ENCODE assay signal across 8 cellular contexts in the genomic region with DNA sequence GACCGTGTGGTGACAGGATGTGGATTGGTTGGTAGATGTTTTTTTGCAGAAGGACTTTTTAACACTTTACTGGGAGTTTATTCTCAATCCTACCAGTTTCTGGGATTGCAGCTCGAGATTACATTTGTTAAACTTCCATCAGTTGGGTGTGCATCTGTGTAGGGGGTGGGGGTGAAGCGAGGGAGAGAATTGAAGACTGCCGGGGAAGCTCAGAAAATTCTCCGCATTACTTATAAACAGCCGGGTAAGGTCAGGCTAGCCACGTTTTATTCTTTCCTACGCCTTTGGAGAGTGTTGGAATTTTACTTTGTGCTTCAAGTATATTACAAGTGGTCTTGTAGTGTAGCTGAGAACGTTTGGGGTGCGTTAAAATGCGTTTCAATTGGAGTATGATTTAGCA. TPM values are rescaled to one million over a fixed set of nuclear protein-coding genes. Genes with fewer than 3 reads are reported as not detected.
DNase-seq lines count a peak whose midpoint lies in the region; ATAC-seq, FAIRE-seq and TF ChIP-seq lines count a peak whose summit lies in the region.

No MANE protein-coding gene starts in this region.

- peaks cover 9% of the 10 kb centered on the region for H3K36me3 Mint-ChIP-seq in CD8-positive, alpha-beta T cell

- no peak for TF ChIP-seq CTCF in CD8-positive, alpha-beta T cell (IDR thresholded peaks at IDR 0.05)
- TF ChIP-seq CTCF in Loucy (conservative IDR thresholded peaks at IDR 0.05; ENCODE audit: low read length) = no peak
- no peak for TF ChIP-seq CTCF in neural cell (IDR thresholded peaks at IDR 0.05; ENCODE audit: poor library complexity, severe bottlenecking)

- FAIRE-seq in GM19239 (lab: Jason Lieb, UNC) = no peak

- H2AFZ ChIP-seq in Loucy (ENCODE audit: low read length) = peak overlapping the region; percentile 86
- no peak overlapping the region for H2AFZ ChIP-seq in neural cell (ENCODE audit: low read depth, low read length)

- CTCF ChIA-PET in CD8-positive, alpha-beta T cell (lab: Charles Lee) = interaction anchor here (1.0 to 1.8 kb wide), 3 partner anchors 91 to 94 kb away, joined by 3 to 4 read pairs (median 3); no protein-coding TSS in a partner anchor

- no peaks in the 10 kb centered on the region for H3K36me3 ChIP-seq in CD8-positive, alpha-beta T cell (ENCODE audit: insufficient read depth, low read length)
- H3K36me3 ChIP-seq in Loucy (ENCODE audit: insufficient read depth, low read length) (no peaks in the 10 kb centered on the region), duodenal mucosa (ENCODE audit: control insufficient read depth in 1 of 2, insufficient read depth in 2 of 2, low read length in 2 of 2) (no peaks in the 10 kb centered on the region), neural cell (ENCODE audit: insufficient read depth, low read length) (no peaks in the 10 kb centered on the region)

- H4K20me1 ChIP-seq in Loucy (ENCODE audit: insufficient read depth, low read length, poor library complexity, severe bottlenecking) (peaks cover 44% of the 10 kb centered on the region), neural cell (ENCODE audit: insufficient read depth) (no peaks in the 10 kb centered on the region)

- no peaks in the 10 kb centered on the region for H3K9me3 Mint-ChIP-seq in CD8-positive, alpha-beta T cell

- H3K4me2 ChIP-seq in Loucy (ENCODE audit: low read depth, low read length, poor library complexity, severe bottlenecking) (peak overlapping the region; percentile 84), neural cell (ENCODE audit: low read length) (peak overlapping the region; percentile 71)

- no peaks in the 10 kb centered on the region for H3F3A ChIP-seq in Loucy (ENCODE audit: low read depth)
- no peaks in the 10 kb centered on the region for H3F3A ChIP-seq in neural cell (ENCODE audit: insufficient read depth, low read length, poor library complexity, severe bottlenecking)

- H3K4me1 ChIP-seq in CD8-positive, alpha-beta T cell (ENCODE audit: insufficient read depth, low read length) = peaks cover 31% of the 10 kb centered on the region
- H3K4me1 ChIP-seq in Loucy (ENCODE audit: insufficient read depth, low read length, poor library complexity, severe bottlenecking) (peaks cover 58% of the 10 kb centered on the region), duodenal mucosa (ENCODE audit: control insufficient read depth in 1 of 2, insufficient read depth in 2 of 2, low read length in 2 of 2) (peaks cover 13 to 29% of the 10 kb centered on the region in 2 donors)

- peak overlapping the region; percentile 90 for H3K27ac Mint-ChIP-seq in CD8-positive, alpha-beta T cell

- no peak for TF ChIP-seq RAD21 in neural cell (conservative IDR thresholded peaks at IDR 0.05)

- H3K4me3 ChIP-seq in CD8-positive, alpha-beta T cell (ENCODE audit: low read depth, low read length) = peak overlapping the region; percentile 70
- H3K4me3 ChIP-seq in Loucy (ENCODE audit: low read length, poor library complexity, severe bottlenecking) (peak overlapping the region; percentile 93), duodenal mucosa (ENCODE audit: low read depth in 1 of 2, low read length in 2 of 2) (peak overlapping the region; percentile 74 to 88), neural cell (ENCODE audit: low read length) (peak overlapping the region; percentile 78)

- H3K27me3 ChIP-seq in CD8-positive, alpha-beta T cell (ENCODE audit: insufficient read depth, low read length) = no peaks in the 10 kb centered on the region
- peaks cover 30% of the 10 kb centered on the region for H3K27me3 ChIP-seq in Loucy (ENCODE audit: insufficient read depth, low read length, poor library complexity, severe bottlenecking)
- peaks cover 5 to 29% of the 10 kb centered on the region in 2 donors for H3K27me3 ChIP-seq in duodenal mucosa (ENCODE audit: control insufficient read depth in 1 of 2, insufficient read depth in 2 of 2, low read length in 2 of 2)
- H3K27me3 ChIP-seq in neural cell (ENCODE audit: insufficient read depth, low read depth, low read length) = no peaks in the 10 kb centered on the region

- H3K9ac ChIP-seq in Loucy (ENCODE audit: low read depth, low read length, poor library complexity, severe bottlenecking) = peak overlapping the region; percentile 74
- H3K9ac ChIP-seq in duodenal mucosa (ENCODE audit: low read depth in 1 of 2, low read length in 2 of 2) = peak overlapping the region; percentile 55 to 61
- H3K9ac ChIP-seq in neural cell (ENCODE audit: low read length) = peak overlapping the region; percentile 45

- H3K9me3 ChIP-seq in CD8-positive, alpha-beta T cell (ENCODE audit: low read length) = no peaks in the 10 kb centered on the region
- no peaks in the 10 kb centered on the region for H3K9me3 ChIP-seq in Loucy (ENCODE audit: insufficient read depth, low read depth, low read length)
- H3K9me3 ChIP-seq in duodenal mucosa (ENCODE audit: control insufficient read depth in 1 of 2, low read length in 2 of 2) = no peaks in the 10 kb centered on the region
- no peaks in the 10 kb centered on the region for H3K9me3 ChIP-seq in neural cell (ENCODE audit: low read length)

- peak overlapping the region; percentile 94 for H3K4me3 Mint-ChIP-seq in CD8-positive, alpha-beta T cell

- TF ChIP-seq EP300 in neural cell (conservative IDR thresholded peaks at IDR 0.05; ENCODE audit: poor library complexity, severe bottlenecking) = no peak

- intact Hi-C loops in CD8-positive, alpha-beta T cell (cut with DNase I, micrococcal nuclease) = loop anchor here (5.0 to 10.0 kb wide), 9 partner anchors 338 to 1390 kb away; a partner anchor contains a TSS

- H3K27ac ChIP-seq in CD8-positive, alpha-beta T cell (ENCODE audit: low read depth, low read length) = peak overlapping the region; percentile 49
- H3K27ac ChIP-seq in duodenal mucosa (ENCODE audit: low read depth, low read length) = no peak overlapping the region
- no peak overlapping the region for H3K27ac ChIP-seq in neural cell (ENCODE audit: low read length)

- H3K9me2 ChIP-seq in Loucy (replicated peaks; ENCODE audit: low read depth, low read length) (no peaks in the 10 kb centered on the region), neural cell (ENCODE audit: insufficient read depth, low read length) (no peaks in the 10 kb centered on the region)

- H3K79me2 ChIP-seq in Loucy (ENCODE audit: insufficient read depth, low read length) (peaks cover 54% of the 10 kb centered on the region), neural cell (replicated peaks; ENCODE audit: insufficient read depth, low read length) (peaks cover 17% of the 10 kb centered on the region)

- peaks cover 49% of the 10 kb centered on the region for H3K4me1 Mint-ChIP-seq in CD8-positive, alpha-beta T cell (ENCODE audit: low read depth)

- no peak for DNase-seq in CD8-positive, alpha-beta T cell
- no peak for DNase-seq in H4 (ENCODE audit: low spot score)
- DNase-seq in foreskin melanocyte = no peak
- DNase-seq in GM19239 (ENCODE audit: insufficient read length, low spot score) = no peak

- no peak for ATAC-seq in CD8-positive, alpha-beta T cell
- no peak for ATAC-seq in GM19023 (IDR thresholded peaks at IDR 0.05; ENCODE audit: unreplicated experiment)

- H3K27me3 Mint-ChIP-seq in CD8-positive, alpha-beta T cell (ENCODE audit: low read depth) = no peaks in the 10 kb centered on the region

- POLR2A ChIA-PET in CD8-positive, alpha-beta T cell (lab: Charles Lee) = interaction anchor here (1.9 kb wide), 1 partner anchor 551 kb away, joined by 5 read pairs; no protein-coding TSS in a partner anchor

TF ChIP-seq in neural cell, 6 proteins besides CTCF, POLR2A, EP300 and RAD21:
- no peak for TF ChIP-seq MXI1 (conservative IDR thresholded peaks at IDR 0.05; ENCODE audit: poor library complexity, severe bottlenecking)
- TF ChIP-seq SMC3 (conservative IDR thresholded peaks at IDR 0.05; ENCODE audit: poor library complexity) = no peak
- TF ChIP-seq, protein P1, sequence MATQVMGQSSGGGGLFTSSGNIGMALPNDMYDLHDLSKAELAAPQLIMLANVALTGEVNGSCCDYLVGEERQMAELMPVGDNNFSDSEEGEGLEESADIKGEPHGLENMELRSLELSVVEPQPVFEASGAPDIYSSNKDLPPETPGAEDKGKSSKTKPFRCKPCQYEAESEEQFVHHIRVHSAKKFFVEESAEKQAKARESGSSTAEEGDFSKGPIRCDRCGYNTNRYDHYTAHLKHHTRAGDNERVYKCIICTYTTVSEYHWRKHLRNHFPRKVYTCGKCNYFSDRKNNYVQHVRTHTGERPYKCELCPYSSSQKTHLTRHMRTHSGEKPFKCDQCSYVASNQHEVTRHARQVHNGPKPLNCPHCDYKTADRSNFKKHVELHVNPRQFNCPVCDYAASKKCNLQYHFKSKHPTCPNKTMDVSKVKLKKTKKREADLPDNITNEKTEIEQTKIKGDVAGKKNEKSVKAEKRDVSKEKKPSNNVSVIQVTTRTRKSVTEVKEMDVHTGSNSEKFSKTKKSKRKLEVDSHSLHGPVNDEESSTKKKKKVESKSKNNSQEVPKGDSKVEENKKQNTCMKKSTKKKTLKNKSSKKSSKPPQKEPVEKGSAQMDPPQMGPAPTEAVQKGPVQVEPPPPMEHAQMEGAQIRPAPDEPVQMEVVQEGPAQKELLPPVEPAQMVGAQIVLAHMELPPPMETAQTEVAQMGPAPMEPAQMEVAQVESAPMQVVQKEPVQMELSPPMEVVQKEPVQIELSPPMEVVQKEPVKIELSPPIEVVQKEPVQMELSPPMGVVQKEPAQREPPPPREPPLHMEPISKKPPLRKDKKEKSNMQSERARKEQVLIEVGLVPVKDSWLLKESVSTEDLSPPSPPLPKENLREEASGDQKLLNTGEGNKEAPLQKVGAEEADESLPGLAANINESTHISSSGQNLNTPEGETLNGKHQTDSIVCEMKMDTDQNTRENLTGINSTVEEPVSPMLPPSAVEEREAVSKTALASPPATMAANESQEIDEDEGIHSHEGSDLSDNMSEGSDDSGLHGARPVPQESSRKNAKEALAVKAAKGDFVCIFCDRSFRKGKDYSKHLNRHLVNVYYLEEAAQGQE (IDR thresholded peaks at IDR 0.05; ENCODE audit: borderline replicate concordance) = no peak
- no peak for TF ChIP-seq EZH2 (IDR thresholded peaks at IDR 0.05; ENCODE audit: borderline replicate concordance, insufficient read depth, low read length, poor library complexity, severe bottlenecking)
- no peak for TF ChIP-seq TAF1 (IDR thresholded peaks at IDR 0.05; ENCODE audit: low read depth)
- TF ChIP-seq POLR2AphosphoS5 (IDR thresholded peaks at IDR 0.05) = no peak

RNA-seq across cellular contexts. Expression of a gene that starts 1.1 kb away (rescaled TPM):
- 10 to 100 TPM; 31.7 to 32.8 TPM for total RNA-seq in CD8-positive, alpha-beta T cell
- 3.8 and 3.9 TPM in 2 replicates for polyA plus RNA-seq in neural cell
- polyA minus RNA-seq in neural cell = 51.6 and 63.1 TPM in 2 replicates
- 40.0 and 49.1 TPM in 2 replicates for total RNA-seq in H4 (2014; rRNA removed; shearing (Covaris generic))
